38 cellular contexts compared by ENCODE assay signal in the genomic region with DNA sequence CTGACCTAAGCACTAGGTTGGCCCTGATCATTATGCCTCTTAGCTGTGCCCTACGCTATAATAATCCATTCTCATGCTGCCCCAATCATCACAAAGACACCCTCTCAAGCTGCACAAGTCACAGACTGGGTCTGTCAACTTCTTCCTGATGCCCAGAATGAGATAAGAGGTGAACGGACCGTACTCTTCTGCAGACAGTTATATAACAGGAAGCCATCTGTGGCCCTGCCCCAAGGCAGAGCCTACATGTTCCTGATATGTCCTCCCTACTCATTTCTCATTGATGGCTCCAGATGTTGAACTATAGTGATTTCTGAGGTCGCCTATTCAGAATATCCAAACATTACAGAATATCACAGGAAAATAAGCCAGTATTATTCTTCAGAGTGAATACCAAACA.
"Had no signal": no experiment of that assay in that cellular context is flagged by ENCODE, and none has a peak within 500 bp of the region (broad histone marks: within the 10 kb centered on the region; RNA-seq: fewer than 3 reads in every experiment).

No MANE protein-coding gene starts in this region.

- DNase-seq: activated CD4-positive, alpha-beta memory T cell treated with anti-CD3 and anti-CD28 coated beads, Interleukin-2, amount 10 ng/mL, durations not matched to agents 7 days and 5 days; activated CD4-positive, alpha-beta T cell treated with anti-CD3 and anti-CD28 coated beads for 1 hour; activated CD4-positive, alpha-beta T cell treated with anti-CD3 and anti-CD28 coated beads for 48 hours; activated CD4-positive, CD25-positive, alpha-beta regulatory T cell; activated CD8-positive, alpha-beta memory T cell treated with anti-CD3 and anti-CD28 coated beads for 24 hours; activated CD8-positive, alpha-beta memory T cell treated with anti-CD3 and anti-CD28 coated beads, Interleukin-2, amount 10 ng/mL, durations not matched to agents 7 days and 5 days; activated CD8-positive, alpha-beta memory T cell treated with anti-CD3 and anti-CD28 coated beads, Interleukin-2, amount 50 U/mL, for 48 hours; activated effector memory CD4-positive, alpha-beta T cell treated with Interleukin-2 at 50 U/mL for 16 hours; activated naive CD4-positive, alpha-beta T cell treated with anti-CD3 and anti-CD28 coated beads, Interleukin-2, amount 10 ng/mL, durations not matched to agents 7 days and 5 days; activated naive CD8-positive, alpha-beta T cell treated with anti-CD3 and anti-CD28 coated beads, Interleukin-2, amount 50 U/mL, for 24 hours; activated T-cell treated with anti-CD3 and anti-CD28 coated beads, Interleukin-2, amount 50 U/mL, for 48 hours; anterior cingulate cortex; caudate nucleus; Karpas-422; NCI-H1105; NCI-H1417 treated with DMSO at 0.1 percent for 48 hours; NCI-H187 treated with DMSO at 0.1 percent for 48 hours; NCI-H2081; NCI-H2171 treated with DMSO at 0.1 percent for 48 hours; NCI-H2227 treated with DMSO at 0.1 percent for 48 hours; NCI-H446; NCI-H510A treated with DMSO at 0.1 percent for 48 hours; NCI-H526 treated with DMSO at 0.1 percent for 48 hours; NCI-H82; NK-92 treated with Interleukin-12 subunit alpha and Interleukin-12 subunit beta, amount 100 ng/mL, for 24 hours; PC-9; SIG-M5; SW 1271; T-helper 1 cell; T-helper 2 cell; T-helper 9 cell; WERI-Rb-1 had no signal

- FAIRE-seq: bronchial epithelial cell, colon, K562, RCC 7860 had no signal

- ATAC-seq: activated CD8-positive, alpha-beta memory T cell treated with anti-CD3 and anti-CD28 coated beads, Interleukin-2, amount 10 ng/mL, durations not matched to agents 7 days and 5 days; activated naive CD8-positive, alpha-beta T cell treated with anti-CD3 and anti-CD28 coated beads, Interleukin-2, amount 50 U/mL, for 24 hours; K562; Right ventricle myocardium inferior; SK-N-SH treated with all-trans-retinoic acid at 6 μM for 48 hours had no signal
